In genomic region chr22:19717691-19718254, GRCh38 we compare ENCODE assay signal across 1 cellular context.
TF ChIP-seq lines count a peak whose summit lies in the region.

No MANE protein-coding gene starts in this region.

TF ChIP-seq in HepG2, 621 proteins besides CTCF, POLR2A, EP300 and RAD21 (continued from another document and continues in another):
- peak; percentile 65 for TF ChIP-seq ZBTB14 (CRISPR knock-in tag; IDR thresholded peaks at IDR 0.05)
- TF ChIP-seq ZBTB33 (CRISPR knock-in tag; IDR thresholded peaks at IDR 0.05), result peak; percentile 36; the same call in 1 of the 2 replicates
- 0 out of 3 replicates have a peak, but pooled peaks have one; percentile 21 for TF ChIP-seq MXI1 (IDR thresholded peaks at IDR 0.05; ENCODE audit: borderline replicate concordance, low read depth, low read length)
- TF ChIP-seq ZBTB38 (CRISPR knock-in tag; IDR thresholded peaks at IDR 0.05), result peak; percentile 31; the same call in 1 of the 2 replicates
- TF ChIP-seq YY1 (IDR thresholded peaks at IDR 0.05; ENCODE audit: insufficient read depth, insufficient replicate concordance, low read depth, low read length), result peak; percentile 39
- TF ChIP-seq MAX (IDR thresholded peaks at IDR 0.05), result peak; percentile 53; the same call in 1 of the 2 replicates
- peak; percentile 49; the same call in 1 of the 2 replicates for TF ChIP-seq ZNF839 (CRISPR knock-in tag; IDR thresholded peaks at IDR 0.05; ENCODE audit: borderline replicate concordance)
- no peak for TF ChIP-seq ZBTB10 (CRISPR knock-in tag; IDR thresholded peaks at IDR 0.05; ENCODE audit: borderline replicate concordance)
- no peak for TF ChIP-seq ZBTB3 (CRISPR knock-in tag; IDR thresholded peaks at IDR 0.05; ENCODE audit: borderline replicate concordance, low read depth)
- no peak for TF ChIP-seq HNF4A (CRISPR knock-in tag; IDR thresholded peaks at IDR 0.05)
- no peak for TF ChIP-seq ATAD3A (CRISPR knock-in tag; IDR thresholded peaks at IDR 0.05)
- TF ChIP-seq ZNF501 (CRISPR knock-in tag; IDR thresholded peaks at IDR 0.05), result 0 out of 2 replicates have a peak, but pooled peaks have one; percentile 31
- peak; percentile 71 for TF ChIP-seq GABPB1 (CRISPR knock-in tag; IDR thresholded peaks at IDR 0.05)
- no peak for TF ChIP-seq ZNF382 (CRISPR knock-in tag; IDR thresholded peaks at IDR 0.05; ENCODE audit: borderline replicate concordance)
- TF ChIP-seq MXD4 (CRISPR knock-in tag; IDR thresholded peaks at IDR 0.05), result no peak
- TF ChIP-seq, protein P1, sequence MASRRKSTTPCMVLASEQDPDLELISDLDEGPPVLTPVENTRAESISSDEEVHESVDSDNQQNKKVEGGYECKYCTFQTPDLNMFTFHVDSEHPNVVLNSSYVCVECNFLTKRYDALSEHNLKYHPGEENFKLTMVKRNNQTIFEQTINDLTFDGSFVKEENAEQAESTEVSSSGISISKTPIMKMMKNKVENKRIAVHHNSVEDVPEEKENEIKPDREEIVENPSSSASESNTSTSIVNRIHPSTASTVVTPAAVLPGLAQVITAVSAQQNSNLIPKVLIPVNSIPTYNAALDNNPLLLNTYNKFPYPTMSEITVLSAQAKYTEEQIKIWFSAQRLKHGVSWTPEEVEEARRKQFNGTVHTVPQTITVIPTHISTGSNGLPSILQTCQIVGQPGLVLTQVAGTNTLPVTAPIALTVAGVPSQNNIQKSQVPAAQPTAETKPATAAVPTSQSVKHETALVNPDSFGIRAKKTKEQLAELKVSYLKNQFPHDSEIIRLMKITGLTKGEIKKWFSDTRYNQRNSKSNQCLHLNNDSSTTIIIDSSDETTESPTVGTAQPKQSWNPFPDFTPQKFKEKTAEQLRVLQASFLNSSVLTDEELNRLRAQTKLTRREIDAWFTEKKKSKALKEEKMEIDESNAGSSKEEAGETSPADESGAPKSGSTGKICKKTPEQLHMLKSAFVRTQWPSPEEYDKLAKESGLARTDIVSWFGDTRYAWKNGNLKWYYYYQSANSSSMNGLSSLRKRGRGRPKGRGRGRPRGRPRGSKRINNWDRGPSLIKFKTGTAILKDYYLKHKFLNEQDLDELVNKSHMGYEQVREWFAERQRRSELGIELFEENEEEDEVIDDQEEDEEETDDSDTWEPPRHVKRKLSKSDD (CRISPR knock-in tag; IDR thresholded peaks at IDR 0.05; ENCODE audit: low read depth), result 0 out of 2 replicates have a peak, but pooled peaks have one; percentile 21
- TF ChIP-seq SP4 (CRISPR knock-in tag; IDR thresholded peaks at IDR 0.05), result 0 out of 2 replicates have a peak, but pooled peaks have one; percentile 18
- TF ChIP-seq, protein P2, sequence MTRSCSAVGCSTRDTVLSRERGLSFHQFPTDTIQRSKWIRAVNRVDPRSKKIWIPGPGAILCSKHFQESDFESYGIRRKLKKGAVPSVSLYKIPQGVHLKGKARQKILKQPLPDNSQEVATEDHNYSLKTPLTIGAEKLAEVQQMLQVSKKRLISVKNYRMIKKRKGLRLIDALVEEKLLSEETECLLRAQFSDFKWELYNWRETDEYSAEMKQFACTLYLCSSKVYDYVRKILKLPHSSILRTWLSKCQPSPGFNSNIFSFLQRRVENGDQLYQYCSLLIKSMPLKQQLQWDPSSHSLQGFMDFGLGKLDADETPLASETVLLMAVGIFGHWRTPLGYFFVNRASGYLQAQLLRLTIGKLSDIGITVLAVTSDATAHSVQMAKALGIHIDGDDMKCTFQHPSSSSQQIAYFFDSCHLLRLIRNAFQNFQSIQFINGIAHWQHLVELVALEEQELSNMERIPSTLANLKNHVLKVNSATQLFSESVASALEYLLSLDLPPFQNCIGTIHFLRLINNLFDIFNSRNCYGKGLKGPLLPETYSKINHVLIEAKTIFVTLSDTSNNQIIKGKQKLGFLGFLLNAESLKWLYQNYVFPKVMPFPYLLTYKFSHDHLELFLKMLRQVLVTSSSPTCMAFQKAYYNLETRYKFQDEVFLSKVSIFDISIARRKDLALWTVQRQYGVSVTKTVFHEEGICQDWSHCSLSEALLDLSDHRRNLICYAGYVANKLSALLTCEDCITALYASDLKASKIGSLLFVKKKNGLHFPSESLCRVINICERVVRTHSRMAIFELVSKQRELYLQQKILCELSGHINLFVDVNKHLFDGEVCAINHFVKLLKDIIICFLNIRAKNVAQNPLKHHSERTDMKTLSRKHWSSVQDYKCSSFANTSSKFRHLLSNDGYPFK (CRISPR knock-in tag; IDR thresholded peaks at IDR 0.05; ENCODE audit: borderline replicate concordance), result 0 out of 2 replicates have a peak, but pooled peaks have one; percentile 39
- TF ChIP-seq ZNF687 (CRISPR knock-in tag; IDR thresholded peaks at IDR 0.05), result peak; percentile 64
- TF ChIP-seq ZXDC (CRISPR knock-in tag; IDR thresholded peaks at IDR 0.05), result no peak
- TF ChIP-seq ZIK1 (CRISPR knock-in tag; IDR thresholded peaks at IDR 0.05; ENCODE audit: borderline replicate concordance, low read depth), result no peak
- peak; percentile 28; the same call in 1 of the 2 replicates for TF ChIP-seq ZNF225 (CRISPR knock-in tag; IDR thresholded peaks at IDR 0.05)
- TF ChIP-seq MEIS1 (CRISPR knock-in tag; IDR thresholded peaks at IDR 0.05; ENCODE audit: borderline replicate concordance), result 0 out of 2 replicates have a peak, but pooled peaks have one; percentile 40
- TF ChIP-seq, protein P3, sequence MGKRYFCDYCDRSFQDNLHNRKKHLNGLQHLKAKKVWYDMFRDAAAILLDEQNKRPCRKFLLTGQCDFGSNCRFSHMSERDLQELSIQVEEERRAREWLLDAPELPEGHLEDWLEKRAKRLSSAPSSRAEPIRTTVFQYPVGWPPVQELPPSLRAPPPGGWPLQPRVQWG (CRISPR knock-in tag; IDR thresholded peaks at IDR 0.05; ENCODE audit: borderline replicate concordance, low read depth), result no peak
- TF ChIP-seq TCF7 (IDR thresholded peaks at IDR 0.05; ENCODE audit: low read depth), result no peak
- TF ChIP-seq TBX2 (CRISPR knock-in tag; IDR thresholded peaks at IDR 0.05; ENCODE audit: borderline replicate concordance), result no peak
- TF ChIP-seq SALL1 (CRISPR knock-in tag; IDR thresholded peaks at IDR 0.05), result peak; percentile 66; the same call in 1 of the 2 replicates
- TF ChIP-seq HOXA3 (CRISPR knock-in tag; IDR thresholded peaks at IDR 0.05), result peak; percentile 17; the same call in 1 of the 2 replicates
- no peak for TF ChIP-seq SP1 (IDR thresholded peaks at IDR 0.05)
- TF ChIP-seq SP1 (CRISPR knock-in tag; IDR thresholded peaks at IDR 0.05), result peak; percentile 60
- TF ChIP-seq SMC3 (IDR thresholded peaks at IDR 0.05; ENCODE audit: low read length), result peak; percentile 3; the same call in 1 of the 2 replicates
- TF ChIP-seq, protein P4, sequence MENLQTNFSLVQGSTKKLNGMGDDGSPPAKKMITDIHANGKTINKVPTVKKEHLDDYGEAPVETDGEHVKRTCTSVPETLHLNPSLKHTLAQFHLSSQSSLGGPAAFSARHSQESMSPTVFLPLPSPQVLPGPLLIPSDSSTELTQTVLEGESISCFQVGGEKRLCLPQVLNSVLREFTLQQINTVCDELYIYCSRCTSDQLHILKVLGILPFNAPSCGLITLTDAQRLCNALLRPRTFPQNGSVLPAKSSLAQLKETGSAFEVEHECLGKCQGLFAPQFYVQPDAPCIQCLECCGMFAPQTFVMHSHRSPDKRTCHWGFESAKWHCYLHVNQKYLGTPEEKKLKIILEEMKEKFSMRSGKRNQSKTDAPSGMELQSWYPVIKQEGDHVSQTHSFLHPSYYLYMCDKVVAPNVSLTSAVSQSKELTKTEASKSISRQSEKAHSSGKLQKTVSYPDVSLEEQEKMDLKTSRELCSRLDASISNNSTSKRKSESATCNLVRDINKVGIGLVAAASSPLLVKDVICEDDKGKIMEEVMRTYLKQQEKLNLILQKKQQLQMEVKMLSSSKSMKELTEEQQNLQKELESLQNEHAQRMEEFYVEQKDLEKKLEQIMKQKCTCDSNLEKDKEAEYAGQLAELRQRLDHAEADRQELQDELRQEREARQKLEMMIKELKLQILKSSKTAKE (CRISPR knock-in tag; IDR thresholded peaks at IDR 0.05; ENCODE audit: borderline replicate concordance), result 0 out of 2 replicates have a peak, but pooled peaks have one; percentile 41
